Comparison of ENCODE assay signal across 15 cellular contexts in genomic region chr2:120210234-120210781, GRCh38. TPM values are rescaled to one million over a fixed set of nuclear protein-coding genes. Genes with fewer than 3 reads are reported as not detected.
A peak's percentile ranks its signal among the peaks of the same experiment; 100 is the strongest.
DNase-seq lines count a peak whose midpoint lies in the region; ATAC-seq lines count a peak whose summit lies in the region.
"Had no signal": no experiment of that assay in that cellular context is flagged by ENCODE, and none has a peak within 500 bp of the region (broad histone marks: within the 10 kb centered on the region; RNA-seq: fewer than 3 reads in every experiment).

No MANE protein-coding gene starts in this region.

- peak overlapping the region; percentile 84 for H3K27ac Mint-ChIP-seq in T-helper 1 cell treated with Interleukin-12 subunit alpha and Interleukin-12 subunit beta and Interleukin-4 antibody, amounts not matched to agents 30 μg/mL and 1 μg/mL, for 36 hours
- peak overlapping the region in 1 of 2 donors; percentile 55 for H3K27ac Mint-ChIP-seq in effector memory CD8-positive, alpha-beta T cell
- no peak overlapping the region for H3K27ac Mint-ChIP-seq in stimulated activated naive B cell treated with anti-CD40 and anti-IgM and Interleukin-4, amounts not matched to agents 10 μg/mL and 1 μg/mL and 100 μg/mL, for 72 hours
- H3K27ac Mint-ChIP-seq: HFFc6 had no signal

- H3K27me3 Mint-ChIP-seq in activated T-cell treated with anti-CD3 and anti-CD28 coated beads, Interleukin-2, amount 50 U/mL, for 4 hours (ENCODE audit: low read depth): no peaks in the 10 kb centered on the region
- H3K27me3 Mint-ChIP-seq in T-helper 1 cell treated with Interleukin-12 subunit alpha and Interleukin-12 subunit beta and Interleukin-4 antibody, amounts not matched to agents 30 μg/mL and 1 μg/mL, for 36 hours (ENCODE audit: low read depth): no peaks in the 10 kb centered on the region
- no peaks in the 10 kb centered on the region for H3K27me3 Mint-ChIP-seq in effector memory CD8-positive, alpha-beta T cell
- no peaks in the 10 kb centered on the region for H3K27me3 Mint-ChIP-seq in stimulated activated naive B cell treated with anti-CD40 and anti-IgM and Interleukin-4, amounts not matched to agents 10 μg/mL and 1 μg/mL and 100 μg/mL, for 72 hours

- ATAC-seq in activated T-cell treated with anti-CD3 and anti-CD28 coated beads, Interleukin-2, amount 50 U/mL, for 4 hours: peak; percentile 31 to 32
- ATAC-seq in effector memory CD8-positive, alpha-beta T cell (replicated peaks): peak; percentile 82
- peak; percentile 48 to 54 for ATAC-seq in stimulated activated naive B cell treated with anti-CD40 and anti-IgM and Interleukin-4, amounts not matched to agents 10 μg/mL and 1 μg/mL and 100 μg/mL, for 72 hours (replicated peaks)
- ATAC-seq: A549 had no signal

- no peaks in the 10 kb centered on the region for H3K9me3 Mint-ChIP-seq in activated T-cell treated with anti-CD3 and anti-CD28 coated beads, Interleukin-2, amount 50 U/mL, for 4 hours
- H3K9me3 Mint-ChIP-seq in T-helper 1 cell treated with Interleukin-12 subunit alpha and Interleukin-12 subunit beta and Interleukin-4 antibody, amounts not matched to agents 30 μg/mL and 1 μg/mL, for 36 hours: no peaks in the 10 kb centered on the region
- no peaks in the 10 kb centered on the region for H3K9me3 Mint-ChIP-seq in effector memory CD8-positive, alpha-beta T cell
- H3K9me3 Mint-ChIP-seq in stimulated activated naive B cell treated with anti-CD40 and anti-IgM and Interleukin-4, amounts not matched to agents 10 μg/mL and 1 μg/mL and 100 μg/mL, for 72 hours: no peaks in the 10 kb centered on the region
- H3K9me3 Mint-ChIP-seq: HFFc6 had no signal

- H3K4me1 Mint-ChIP-seq in activated T-cell treated with anti-CD3 and anti-CD28 coated beads, Interleukin-2, amount 50 U/mL, for 4 hours (ENCODE audit: low read depth): no peaks in the 10 kb centered on the region
- peaks cover 20% of the 10 kb centered on the region for H3K4me1 Mint-ChIP-seq in T-helper 1 cell treated with Interleukin-12 subunit alpha and Interleukin-12 subunit beta and Interleukin-4 antibody, amounts not matched to agents 30 μg/mL and 1 μg/mL, for 36 hours (ENCODE audit: low read depth)
- peaks cover 4 to 17% of the 10 kb centered on the region in 2 donors for H3K4me1 Mint-ChIP-seq in effector memory CD8-positive, alpha-beta T cell (ENCODE audit: low read depth in 2 of 2)
- H3K4me1 Mint-ChIP-seq in stimulated activated naive B cell treated with anti-CD40 and anti-IgM and Interleukin-4, amounts not matched to agents 10 μg/mL and 1 μg/mL and 100 μg/mL, for 72 hours: peaks cover 0 to 18% of the 10 kb centered on the region in 2 donors

- H3K4me3 Mint-ChIP-seq in activated T-cell treated with anti-CD3 and anti-CD28 coated beads, Interleukin-2, amount 50 U/mL, for 4 hours: peak overlapping the region; percentile 26
- peak overlapping the region; percentile 49 for H3K4me3 Mint-ChIP-seq in T-helper 1 cell treated with Interleukin-12 subunit alpha and Interleukin-12 subunit beta and Interleukin-4 antibody, amounts not matched to agents 30 μg/mL and 1 μg/mL, for 36 hours
- peak overlapping the region in 1 of 2 donors; percentile 31 for H3K4me3 Mint-ChIP-seq in effector memory CD8-positive, alpha-beta T cell
- no peak overlapping the region for H3K4me3 Mint-ChIP-seq in stimulated activated naive B cell treated with anti-CD40 and anti-IgM and Interleukin-4, amounts not matched to agents 10 μg/mL and 1 μg/mL and 100 μg/mL, for 72 hours
- H3K4me3 Mint-ChIP-seq: HFFc6 had no signal

- H3K36me3 Mint-ChIP-seq in activated T-cell treated with anti-CD3 and anti-CD28 coated beads, Interleukin-2, amount 50 U/mL, for 4 hours (ENCODE audit: insufficient read depth): no peaks in the 10 kb centered on the region
- H3K36me3 Mint-ChIP-seq in T-helper 1 cell treated with Interleukin-12 subunit alpha and Interleukin-12 subunit beta and Interleukin-4 antibody, amounts not matched to agents 30 μg/mL and 1 μg/mL, for 36 hours (ENCODE audit: low read depth): peaks cover 11% of the 10 kb centered on the region
- H3K36me3 Mint-ChIP-seq in effector memory CD8-positive, alpha-beta T cell (ENCODE audit: insufficient read depth): no peaks in the 10 kb centered on the region
- peaks cover 7 to 17% of the 10 kb centered on the region in 2 donors for H3K36me3 Mint-ChIP-seq in stimulated activated naive B cell treated with anti-CD40 and anti-IgM and Interleukin-4, amounts not matched to agents 10 μg/mL and 1 μg/mL and 100 μg/mL, for 72 hours

- no peak for DNase-seq in activated T-cell treated with anti-CD3 and anti-CD28 coated beads, Interleukin-2, amount 50 U/mL, for 4 hours
- no peak for DNase-seq in activated T-cell treated with anti-CD3 and anti-CD28 coated beads, Interleukin-2, amount 50 U/mL, for 1 hour
- no peak for DNase-seq in effector memory CD8-positive, alpha-beta T cell
- DNase-seq in stimulated activated naive B cell treated with anti-CD40 and anti-IgM and Interleukin-4, amounts not matched to agents 10 μg/mL and 1 μg/mL and 100 μg/mL, for 72 hours: no peak
- DNase-seq in GM19238 (ENCODE audit: insufficient read length, low spot score) (no peak), DMS153 treated with DMSO at 0.1 percent for 48 hours (lab: John Stamatoyannopoulos, UW; ENCODE audit: unreplicated experiment) (no peak)
- no peak for DNase-seq in stimulated activated CD4-positive, alpha-beta T cell treated with anti-CD3 and anti-CD28 coated beads, Interleukin-4, amount 100 ng/mL, for 1 hour
- DNase-seq: amygdala, HFFc6, hippocampal formation, NCI-H1436 treated with DMSO at 0.1 percent for 48 hours, NCI-H226, occipital lobe had no signal

RNA-seq across cellular contexts. Expression of gene TMEM185B, which starts 12.9 kb away (rescaled TPM):
- 10 to 100 TPM; 35.0 to 38.4 (median 36.3) TPM for total RNA-seq in activated T-cell treated with anti-CD3 and anti-CD28 coated beads, Interleukin-2, amount 50 U/mL, for 4 hours

RNA-seq across cellular contexts. Expression of gene RALB, which starts 42.3 kb away (rescaled TPM):
- 10 to 100 TPM in 2 of 3 donors, 1 to 10 TPM in 1; 9.2 to 17.5 (median 13.0) TPM for total RNA-seq in activated T-cell treated with anti-CD3 and anti-CD28 coated beads, Interleukin-2, amount 50 U/mL, for 4 hours

Comparison
In these comparisons a context has a peak if more than half of its experiments do, and no peak if none do; other contexts are left out.
1. ATAC-seq: peak in every context shown above with its lines; median percentile 82 in effector memory CD8-positive, alpha-beta T cell; 51 in stimulated activated naive B cell treated with anti-CD40 and anti-IgM and Interleukin-4, amounts not matched to agents 10 μg/mL and 1 μg/mL and 100 μg/mL, for 72 hours; 32 in activated T-cell treated with anti-CD3 and anti-CD28 coated beads, Interleukin-2, amount 50 U/mL, for 4 hours.
2. H3K4me3 Mint-ChIP-seq: peak in activated T-cell treated with anti-CD3 and anti-CD28 coated beads, Interleukin-2, amount 50 U/mL, for 4 hours (single experiment) and T-helper 1 cell treated with Interleukin-12 subunit alpha and Interleukin-12 subunit beta and Interleukin-4 antibody, amounts not matched to agents 30 μg/mL and 1 μg/mL, for 36 hours (single experiment); none in stimulated activated naive B cell treated with anti-CD40 and anti-IgM and Interleukin-4, amounts not matched to agents 10 μg/mL and 1 μg/mL and 100 μg/mL, for 72 hours (0 of 2).